ENCODE assay signal across 17 cellular contexts in the genomic region with DNA sequence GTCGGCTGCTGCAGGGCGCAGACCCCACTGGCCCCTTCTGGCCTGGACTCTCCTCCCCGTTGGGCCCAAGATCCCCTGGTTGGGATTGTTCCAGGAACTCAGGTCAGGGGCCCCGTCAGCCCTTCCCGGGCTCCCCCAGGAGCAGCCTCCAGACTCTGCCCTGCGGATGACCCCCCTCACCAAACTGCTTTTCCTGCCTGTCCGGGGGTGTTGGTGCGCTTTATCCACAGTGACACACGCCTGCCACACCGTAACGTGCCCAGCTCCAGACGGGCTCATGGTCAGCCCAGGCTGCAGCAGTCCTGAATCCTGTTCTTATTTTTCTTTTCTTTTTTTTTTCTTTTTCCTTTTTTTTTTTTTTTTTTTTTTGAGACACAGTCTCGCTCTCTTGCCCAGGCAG. TPM values are rescaled to one million over a fixed set of nuclear protein-coding genes. Genes with fewer than 3 reads are reported as not detected.
"Had no signal": no experiment of that assay in that cellular context is flagged by ENCODE, and none has a peak within 500 bp of the region (broad histone marks: within the 10 kb centered on the region; RNA-seq: fewer than 3 reads in every experiment).

No MANE protein-coding gene starts in this region.

- H3K4me1 ChIP-seq: colonic mucosa, parathyroid adenoma, prostate gland had no signal

- H3K9ac ChIP-seq: parathyroid adenoma had no signal

- H3K27ac ChIP-seq: colonic mucosa, esophagus squamous epithelium, gastroesophageal sphincter, left ventricle myocardium inferior, lower lobe of right lung, parathyroid adenoma, prostate gland, sigmoid colon, skin epidermis had no signal

- DNase-seq: colonic mucosa; dermis blood vessel endothelial cell; esophagus squamous epithelium; foreskin fibroblast; immature natural killer cell; left ventricle myocardium inferior; lower lobe of right lung; mesenchymal stem cell; naive B cell; sigmoid colon; stimulated activated CD4-positive, alpha-beta T cell treated with anti-CD3 and anti-CD28 coated beads, Interleukin-2, amount 100 ng/mL, for 24 hours; stimulated activated CD4-positive, alpha-beta T cell treated with anti-CD3 and anti-CD28 coated beads, Interleukin-4, amount 100 ng/mL, for 4 hours; stimulated activated naive B cell treated with anti-CD40 and anti-IgM and Interleukin-4, amounts not matched to agents 10 μg/mL and 1 μg/mL and 100 μg/mL, for 72 hours had no signal

- H3K9me3 ChIP-seq: colonic mucosa, esophagus squamous epithelium, gastroesophageal sphincter, left ventricle myocardium inferior, lower lobe of right lung, prostate gland, sigmoid colon had no signal

- ATAC-seq: gastroesophageal sphincter, lower lobe of right lung had no signal

- H3K4me3 ChIP-seq: colonic mucosa, esophagus squamous epithelium, gastroesophageal sphincter, left ventricle myocardium inferior, lower lobe of right lung, prostate gland, sigmoid colon, skin epidermis had no signal

- H2AFZ ChIP-seq: parathyroid adenoma had no signal

- H3K36me3 ChIP-seq: colonic mucosa, prostate gland had no signal

- H3K27me3 ChIP-seq: colonic mucosa, esophagus squamous epithelium, gastroesophageal sphincter, sigmoid colon had no signal

RNA-seq across cellular contexts. Expression of a gene that starts 29.8 kb away (rescaled TPM):
- polyA plus RNA-seq: immature natural killer cell had no signal
